ENCODE assay signal across 1 cellular context in the genomic region with DNA sequence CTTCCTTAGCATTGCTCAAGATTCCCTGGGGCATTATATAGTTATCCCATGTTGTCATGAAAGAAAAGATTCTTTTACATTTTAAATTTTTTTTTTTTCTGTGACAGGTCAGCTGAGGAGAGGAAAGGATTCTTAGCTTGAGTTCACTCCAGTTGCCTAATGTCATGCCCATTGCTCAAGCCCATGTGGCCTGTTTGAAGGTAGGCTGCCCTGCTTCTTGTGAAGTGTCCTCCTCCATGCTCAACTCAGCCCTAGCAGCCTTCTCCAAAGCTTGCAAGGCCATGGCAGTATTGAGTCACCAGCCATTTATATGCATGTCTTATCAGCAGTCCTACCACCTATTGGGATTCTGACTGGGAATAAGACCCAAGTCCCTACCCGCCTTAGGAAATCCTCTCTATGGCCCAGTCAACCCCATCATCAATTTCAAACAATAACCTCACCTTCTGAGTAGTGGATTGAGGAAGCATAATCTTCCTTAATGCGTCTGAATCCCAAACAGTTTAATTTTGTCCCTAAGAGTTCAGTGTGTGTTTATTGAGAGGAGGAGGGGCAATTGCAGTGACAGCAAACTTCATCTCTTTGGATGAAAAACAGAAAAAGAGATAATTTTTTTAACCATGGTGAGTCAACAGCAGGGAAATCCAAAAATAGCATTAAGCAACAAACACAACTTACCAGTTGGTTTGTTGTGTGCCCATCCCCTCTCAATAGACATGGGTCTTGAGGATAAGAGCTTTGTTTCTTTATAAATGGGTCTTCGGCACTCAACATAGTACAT.
A peak's percentile ranks its signal among the peaks of the same experiment; 100 is the strongest.
TF ChIP-seq lines count a peak whose summit lies in the region.

No MANE protein-coding gene starts in this region.

TF ChIP-seq in K562, 482 proteins besides CTCF, POLR2A, EP300 and RAD21 (continues in another document):
- TF ChIP-seq CEBPG (CRISPR knock-in tag; IDR thresholded peaks at IDR 0.05) (no peak), CEBPG (tag; conservative IDR thresholded peaks at IDR 0.05 in 1 of 2, IDR thresholded peaks at IDR 0.05 in 1 of 2) (peak; percentile 64 to 70), MBD1 (CRISPR knock-in tag; IDR thresholded peaks at IDR 0.05) (0 out of 2 replicates have a peak, but pooled peaks have one; percentile 52), FOXA3 (CRISPR knock-in tag; conservative IDR thresholded peaks at IDR 0.05 in 1 of 2, IDR thresholded peaks at IDR 0.05 in 1 of 2) (peak in 1 of 2 experiments; percentile 52; a peak in 1 of 4 replicates), MNT (conservative IDR thresholded peaks at IDR 0.05) (no peak), MEF2D (tag; conservative IDR thresholded peaks at IDR 0.05; ENCODE audit: low read depth) (peak; percentile 94), ZNF778 (CRISPR knock-in tag; IDR thresholded peaks at IDR 0.05) (no peak), HDAC1 (IDR thresholded peaks at IDR 0.05) (no peak), DLX4 (CRISPR knock-in tag; IDR thresholded peaks at IDR 0.05) (no peak), ARHGAP35 (IDR thresholded peaks at IDR 0.05; ENCODE audit: partially characterized antibody) (no peak), HBP1 (CRISPR knock-in tag; IDR thresholded peaks at IDR 0.05) (0 out of 2 replicates have a peak, but pooled peaks have one; percentile 63), L3MBTL2 (IDR thresholded peaks at IDR 0.05) (peak; percentile 40; the same call in 1 of the 2 replicates), HMG20B (CRISPR knock-in tag; IDR thresholded peaks at IDR 0.05) (no peak), NCOA2 (IDR thresholded peaks at IDR 0.05; ENCODE audit: partially characterized antibody in 2 of 2) (no peak), RHOXF2B (CRISPR knock-in tag; conservative IDR thresholded peaks at IDR 0.05) (no peak), TCF3 (CRISPR knock-in tag; IDR thresholded peaks at IDR 0.05) (0 out of 2 replicates have a peak, but pooled peaks have one; percentile 8), IFI16 (CRISPR knock-in tag; IDR thresholded peaks at IDR 0.05) (no peak), WHSC1 (IDR thresholded peaks at IDR 0.05; ENCODE audit: low read length) (no peak), ZBTB12 (CRISPR knock-in tag; IDR thresholded peaks at IDR 0.05) (no peak), ZNF224 (CRISPR knock-in tag; IDR thresholded peaks at IDR 0.05) (no peak), ATF3 (IDR thresholded peaks at IDR 0.05) (peak; percentile 77; the same call in 1 of the 2 replicates), ATF3 (CRISPR knock-in tag; conservative IDR thresholded peaks at IDR 0.05) (no peak), BACH1 (tag; IDR thresholded peaks at IDR 0.05) (0 out of 2 replicates have a peak, but pooled peaks have one; percentile 37), JUND (IDR thresholded peaks at IDR 0.05; ENCODE audit: borderline replicate concordance, low read depth, low read length) (peak; percentile 63; the same call in 1 of the 2 replicates), JUND (tag; IDR thresholded peaks at IDR 0.05; ENCODE audit: borderline replicate concordance, low read depth, low read length) (peak; percentile 61; the same call in 2 of the 3 replicates)
- TF ChIP-seq, protein P1, sequence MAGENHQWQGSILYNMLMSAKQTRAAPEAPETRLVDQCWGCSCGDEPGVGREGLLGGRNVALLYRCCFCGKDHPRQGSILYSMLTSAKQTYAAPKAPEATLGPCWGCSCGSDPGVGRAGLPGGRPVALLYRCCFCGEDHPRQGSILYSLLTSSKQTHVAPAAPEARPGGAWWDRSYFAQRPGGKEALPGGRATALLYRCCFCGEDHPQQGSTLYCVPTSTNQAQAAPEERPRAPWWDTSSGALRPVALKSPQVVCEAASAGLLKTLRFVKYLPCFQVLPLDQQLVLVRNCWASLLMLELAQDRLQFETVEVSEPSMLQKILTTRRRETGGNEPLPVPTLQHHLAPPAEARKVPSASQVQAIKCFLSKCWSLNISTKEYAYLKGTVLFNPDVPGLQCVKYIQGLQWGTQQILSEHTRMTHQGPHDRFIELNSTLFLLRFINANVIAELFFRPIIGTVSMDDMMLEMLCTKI (IDR thresholded peaks at IDR 0.05; ENCODE audit: partially characterized antibody), result no peak
- TF ChIP-seq, protein P2, sequence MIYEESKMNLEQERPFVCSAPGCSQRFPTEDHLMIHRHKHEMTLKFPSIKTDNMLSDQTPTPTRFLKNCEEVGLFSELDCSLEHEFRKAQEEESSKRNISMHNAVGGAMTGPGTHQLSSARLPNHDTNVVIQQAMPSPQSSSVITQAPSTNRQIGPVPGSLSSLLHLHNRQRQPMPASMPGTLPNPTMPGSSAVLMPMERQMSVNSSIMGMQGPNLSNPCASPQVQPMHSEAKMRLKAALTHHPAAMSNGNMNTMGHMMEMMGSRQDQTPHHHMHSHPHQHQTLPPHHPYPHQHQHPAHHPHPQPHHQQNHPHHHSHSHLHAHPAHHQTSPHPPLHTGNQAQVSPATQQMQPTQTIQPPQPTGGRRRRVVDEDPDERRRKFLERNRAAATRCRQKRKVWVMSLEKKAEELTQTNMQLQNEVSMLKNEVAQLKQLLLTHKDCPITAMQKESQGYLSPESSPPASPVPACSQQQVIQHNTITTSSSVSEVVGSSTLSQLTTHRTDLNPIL (CRISPR knock-in tag; IDR thresholded peaks at IDR 0.05), result 0 out of 2 replicates have a peak, but pooled peaks have one; percentile 60
- TF ChIP-seq, protein P3, sequence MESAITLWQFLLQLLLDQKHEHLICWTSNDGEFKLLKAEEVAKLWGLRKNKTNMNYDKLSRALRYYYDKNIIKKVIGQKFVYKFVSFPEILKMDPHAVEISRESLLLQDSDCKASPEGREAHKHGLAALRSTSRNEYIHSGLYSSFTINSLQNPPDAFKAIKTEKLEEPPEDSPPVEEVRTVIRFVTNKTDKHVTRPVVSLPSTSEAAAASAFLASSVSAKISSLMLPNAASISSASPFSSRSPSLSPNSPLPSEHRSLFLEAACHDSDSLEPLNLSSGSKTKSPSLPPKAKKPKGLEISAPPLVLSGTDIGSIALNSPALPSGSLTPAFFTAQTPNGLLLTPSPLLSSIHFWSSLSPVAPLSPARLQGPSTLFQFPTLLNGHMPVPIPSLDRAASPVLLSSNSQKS (CRISPR knock-in tag; IDR thresholded peaks at IDR 0.05), result no peak
- TF ChIP-seq, protein P4, sequence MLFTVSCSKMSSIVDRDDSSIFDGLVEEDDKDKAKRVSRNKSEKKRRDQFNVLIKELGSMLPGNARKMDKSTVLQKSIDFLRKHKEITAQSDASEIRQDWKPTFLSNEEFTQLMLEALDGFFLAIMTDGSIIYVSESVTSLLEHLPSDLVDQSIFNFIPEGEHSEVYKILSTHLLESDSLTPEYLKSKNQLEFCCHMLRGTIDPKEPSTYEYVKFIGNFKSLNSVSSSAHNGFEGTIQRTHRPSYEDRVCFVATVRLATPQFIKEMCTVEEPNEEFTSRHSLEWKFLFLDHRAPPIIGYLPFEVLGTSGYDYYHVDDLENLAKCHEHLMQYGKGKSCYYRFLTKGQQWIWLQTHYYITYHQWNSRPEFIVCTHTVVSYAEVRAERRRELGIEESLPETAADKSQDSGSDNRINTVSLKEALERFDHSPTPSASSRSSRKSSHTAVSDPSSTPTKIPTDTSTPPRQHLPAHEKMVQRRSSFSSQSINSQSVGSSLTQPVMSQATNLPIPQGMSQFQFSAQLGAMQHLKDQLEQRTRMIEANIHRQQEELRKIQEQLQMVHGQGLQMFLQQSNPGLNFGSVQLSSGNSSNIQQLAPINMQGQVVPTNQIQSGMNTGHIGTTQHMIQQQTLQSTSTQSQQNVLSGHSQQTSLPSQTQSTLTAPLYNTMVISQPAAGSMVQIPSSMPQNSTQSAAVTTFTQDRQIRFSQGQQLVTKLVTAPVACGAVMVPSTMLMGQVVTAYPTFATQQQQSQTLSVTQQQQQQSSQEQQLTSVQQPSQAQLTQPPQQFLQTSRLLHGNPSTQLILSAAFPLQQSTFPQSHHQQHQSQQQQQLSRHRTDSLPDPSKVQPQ (CRISPR knock-in tag; IDR thresholded peaks at IDR 0.05; ENCODE audit: borderline replicate concordance), result no peak
